Comparison of ENCODE assay signal across 6 cellular contexts in genomic region chr7:35756453-35756852, GRCh38. TPM values are rescaled to one million over a fixed set of nuclear protein-coding genes. Genes with fewer than 3 reads are reported as not detected.
A peak's percentile ranks its signal among the peaks of the same experiment; 100 is the strongest.
DNase-seq lines count a peak whose midpoint lies in the region; ATAC-seq and TF ChIP-seq lines count a peak whose summit lies in the region.
"Not testable (repeated sequence)": the region's sequence is repeated elsewhere in the genome, so short reads cannot be mapped to it uniquely, and the experiment has no call there.

No MANE protein-coding gene starts in this region.

- H3K36me3 ChIP-seq in Caco-2 (ENCODE audit: control insufficient read depth, insufficient read depth, low read length); hepatocyte (replicated peaks; ENCODE audit: insufficient read depth, low read depth): not testable (repeated sequence)

- H2AFZ ChIP-seq in hepatocyte = not testable (repeated sequence)

- H3K4me3 Mint-ChIP-seq in Caco-2 (ENCODE audit: unreplicated experiment); nephron progenitor cell; stimulated activated naive B cell treated with anti-CD40 and anti-IgM and Interleukin-4, amounts not matched to agents 10 μg/mL and 1 μg/mL and 100 μg/mL, for 72 hours: not testable (repeated sequence)

- not testable (repeated sequence) for H3K36me3 Mint-ChIP-seq in Caco-2 (ENCODE audit: insufficient read depth, unreplicated experiment); nephron progenitor cell (ENCODE audit: low read depth); stimulated activated naive B cell treated with anti-CD40 and anti-IgM and Interleukin-4, amounts not matched to agents 10 μg/mL and 1 μg/mL and 100 μg/mL, for 72 hours

- not testable (repeated sequence) for TF ChIP-seq CTCF in Caco-2 (IDR thresholded peaks at IDR 0.05; ENCODE audit: insufficient read depth in 1 of 2, low read depth in 1 of 2, low read length in 1 of 2, severe bottlenecking in 1 of 2, unreplicated experiment in 1 of 2); hepatocyte (IDR thresholded peaks at IDR 0.05; ENCODE audit: poor library complexity); nephron progenitor cell (IDR thresholded peaks at IDR 0.05)

- not testable (repeated sequence) for H3K9me3 Mint-ChIP-seq in Caco-2 (ENCODE audit: unreplicated experiment); nephron progenitor cell; stimulated activated naive B cell treated with anti-CD40 and anti-IgM and Interleukin-4, amounts not matched to agents 10 μg/mL and 1 μg/mL and 100 μg/mL, for 72 hours

- whole genome bisulfite sequencing in hepatocyte (ENCODE audit: low lambda C conversion rate, missing lambda C conversion rate) = 93% methylated on average over 2 of the region's 2 CpGs

- not testable (repeated sequence) for H3K4me3 ChIP-seq in Caco-2 (ENCODE audit: low read depth, low read length); hepatocyte

- not testable (repeated sequence) for DNase-seq in Caco-2; hepatocyte (ENCODE audit: low spot score); nephron progenitor cell; stimulated activated naive B cell treated with anti-CD40 and anti-IgM and Interleukin-4, amounts not matched to agents 10 μg/mL and 1 μg/mL and 100 μg/mL, for 72 hours

- intact Hi-C loops in Caco-2 (cut with micrococcal nuclease; ENCODE audit: unreplicated experiment) = not testable (repeated sequence)

- H3K9me2 ChIP-seq in hepatocyte (replicated peaks; ENCODE audit: insufficient read depth) = not testable (repeated sequence)

- peaks cover 38% of the 10 kb centered on the region for H3K4me1 Mint-ChIP-seq in Caco-2 (ENCODE audit: low read depth, unreplicated experiment)
- not testable (repeated sequence) for H3K4me1 Mint-ChIP-seq in nephron progenitor cell
- H3K4me1 Mint-ChIP-seq in stimulated activated naive B cell treated with anti-CD40 and anti-IgM and Interleukin-4, amounts not matched to agents 10 μg/mL and 1 μg/mL and 100 μg/mL, for 72 hours = peaks cover 3 to 17% of the 10 kb centered on the region in 2 donors

- H3K9me3 ChIP-seq in Caco-2; hepatocyte (ENCODE audit: low read depth): not testable (repeated sequence)

- not testable (repeated sequence) for BruUV-seq in Caco-2 (replicated peaks; lab: Mats Ljungman, UMichigan)

- not testable (repeated sequence) for H3K27me3 Mint-ChIP-seq in Caco-2 (ENCODE audit: insufficient read depth, unreplicated experiment); nephron progenitor cell (ENCODE audit: low read depth, poor library complexity); stimulated activated naive B cell treated with anti-CD40 and anti-IgM and Interleukin-4, amounts not matched to agents 10 μg/mL and 1 μg/mL and 100 μg/mL, for 72 hours

- POLR2A ChIA-PET in Caco-2 (lab: Charles Lee) = not testable (repeated sequence)

- not testable (repeated sequence) for H3K4me2 ChIP-seq in hepatocyte

- ATAC-seq in stimulated activated naive B cell treated with anti-CD40 and anti-IgM and Interleukin-4, amounts not matched to agents 10 μg/mL and 1 μg/mL and 100 μg/mL, for 72 hours (replicated peaks) = not testable (repeated sequence)

- CTCF ChIA-PET in Caco-2 (lab: Charles Lee) = not testable (repeated sequence)

- H3K4me1 ChIP-seq in Caco-2 = peaks cover 79% of the 10 kb centered on the region
- H3K4me1 ChIP-seq in hepatocyte (ENCODE audit: insufficient read depth) = peaks cover 41% of the 10 kb centered on the region

- not testable (repeated sequence) for H3K27me3 ChIP-seq in Caco-2 (replicated peaks; ENCODE audit: control insufficient read depth, insufficient read depth, low read length); hepatocyte

- H3K27ac Mint-ChIP-seq in Caco-2 (ENCODE audit: unreplicated experiment) (peak overlapping the region; percentile 16), nephron progenitor cell (peak overlapping the region; percentile 67)
- H3K27ac Mint-ChIP-seq in stimulated activated naive B cell treated with anti-CD40 and anti-IgM and Interleukin-4, amounts not matched to agents 10 μg/mL and 1 μg/mL and 100 μg/mL, for 72 hours = peak overlapping the region; percentile 68

- H3K27ac ChIP-seq in angular gyrus (ENCODE audit: low read depth, low read length) = peak overlapping the region; percentile 97
- H3K27ac ChIP-seq in cingulate gyrus (ENCODE audit: low read depth, low read length) = peak overlapping the region; percentile 94
- peak overlapping the region; percentile 55 for H3K27ac ChIP-seq in hepatocyte

- not testable (repeated sequence) for H3K79me2 ChIP-seq in hepatocyte

- not testable (repeated sequence) for H4K20me1 ChIP-seq in hepatocyte (ENCODE audit: insufficient read depth, poor library complexity, severe bottlenecking)

RNA-seq across cellular contexts. Expression of gene SEPTIN7, which starts 44.4 kb away (rescaled TPM):
- total RNA-seq in Caco-2 (2022) (224 and 227 TPM in 2 replicates), hepatocyte (304 and 347 TPM in 2 replicates)
- polyA plus RNA-seq in hepatocyte = 280 and 288 TPM in 2 replicates

Comparison
In these comparisons a context has a peak if more than half of its experiments do, and no peak if none do; other contexts are left out.
1. H3K27ac Mint-ChIP-seq: peak in every context shown above with its lines; median percentile 68 in stimulated activated naive B cell treated with anti-CD40 and anti-IgM and Interleukin-4, amounts not matched to agents 10 μg/mL and 1 μg/mL and 100 μg/mL, for 72 hours; 67 in nephron progenitor cell; 16 in Caco-2.